ENCODE assay signal across 8 cellular contexts in the genomic region with DNA sequence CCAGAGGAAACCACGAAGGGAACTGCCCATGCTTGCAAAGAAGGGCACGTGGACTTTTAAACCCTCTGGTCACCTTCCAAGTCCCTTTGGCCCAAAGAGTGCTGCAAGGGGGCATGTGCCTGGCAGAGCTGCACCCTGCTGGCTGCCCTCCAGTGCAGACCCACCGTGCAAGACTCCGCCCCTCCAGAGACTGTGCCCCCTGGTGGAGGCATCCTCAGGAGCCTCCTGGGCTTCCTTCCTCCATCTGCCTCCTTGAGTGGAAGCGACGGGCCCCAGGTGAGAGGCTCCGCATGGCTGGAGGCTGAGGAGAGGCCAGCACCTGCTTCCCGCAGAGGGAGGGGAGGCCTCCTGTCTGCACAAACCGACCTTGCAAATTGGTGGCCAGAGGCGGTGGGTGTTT.
DNase-seq lines count a peak whose midpoint lies in the region; ATAC-seq, FAIRE-seq and TF ChIP-seq lines count a peak whose summit lies in the region.

No MANE protein-coding gene starts in this region.

- CTCF ChIA-PET in HEK293T (lab: Yijun Ruan, JAX) = no interaction called here

- no peak for DNase-seq in AG09309 (ENCODE audit: low read depth)
- DNase-seq in HEK293T (ENCODE audit: extremely low spot score) = peak; percentile 52
- DNase-seq in activated T-cell treated with anti-CD3 and anti-CD28 coated beads, Interleukin-2, amount 50 U/mL, for 4 hours = peak; percentile 42
- no peak for DNase-seq in left lobe of liver (ENCODE audit: low spot score)
- no peak for DNase-seq in SK-N-DZ (ENCODE audit: low spot score)
- DNase-seq in small intestine = no peak
- no peak for DNase-seq in osteocyte (ENCODE audit: extremely low spot score, unreplicated experiment)

- H3K4me3 ChIP-seq in AG09309 (ENCODE audit: control insufficient read depth, low read depth, low read length) (no peak overlapping the region), small intestine (ENCODE audit: low read depth in 1 of 2, low read length in 2 of 2) (no peak overlapping the region)

- no peak overlapping the region for H3K27ac ChIP-seq in small intestine (ENCODE audit: low read depth in 1 of 2, low read length in 1 of 2)

- peaks cover 22% of the 10 kb centered on the region for H3K27me3 Mint-ChIP-seq in activated T-cell treated with anti-CD3 and anti-CD28 coated beads, Interleukin-2, amount 50 U/mL, for 4 hours (ENCODE audit: low read depth)
- peaks cover 2% of the 10 kb centered on the region for H3K27me3 Mint-ChIP-seq in osteocyte (ENCODE audit: unreplicated experiment)

- H3K9me3 Mint-ChIP-seq in activated T-cell treated with anti-CD3 and anti-CD28 coated beads, Interleukin-2, amount 50 U/mL, for 4 hours = no peaks in the 10 kb centered on the region
- H3K9me3 Mint-ChIP-seq in osteocyte (ENCODE audit: unreplicated experiment) = no peaks in the 10 kb centered on the region

- TF ChIP-seq CTCF in AG09309 (IDR thresholded peaks at IDR 0.05; ENCODE audit: control insufficient read depth, insufficient read depth, low read depth, low read length, missing control alignments) (peak; percentile 32), osteocyte (IDR thresholded peaks at IDR 0.05) (no peak)

- no peaks in the 10 kb centered on the region for H3K4me1 Mint-ChIP-seq in activated T-cell treated with anti-CD3 and anti-CD28 coated beads, Interleukin-2, amount 50 U/mL, for 4 hours (ENCODE audit: low read depth)
- H3K4me1 Mint-ChIP-seq in osteocyte (ENCODE audit: unreplicated experiment) = peaks cover 3% of the 10 kb centered on the region

- H3K4me1 ChIP-seq in small intestine (ENCODE audit: control insufficient read depth in 2 of 2, insufficient read depth in 1 of 2, low read depth in 1 of 2, low read length in 1 of 2) = no peaks in the 10 kb centered on the region

- H3K4me3 Mint-ChIP-seq in activated T-cell treated with anti-CD3 and anti-CD28 coated beads, Interleukin-2, amount 50 U/mL, for 4 hours = no peak overlapping the region
- no peak overlapping the region for H3K4me3 Mint-ChIP-seq in osteocyte (ENCODE audit: unreplicated experiment)

- no peak for FAIRE-seq in small intestine (lab: Jason Lieb, UNC)

- WGBS in small intestine, 3 donors = 54 to 66% (median 64%) methylated on average over 10 of the region's 10 CpGs

- H3K9me3 ChIP-seq in small intestine (ENCODE audit: control insufficient read depth, low read depth) = no peaks in the 10 kb centered on the region

- POLR2A ChIA-PET in HEK293T (lab: Yijun Ruan, JAX) = no interaction called here

- no peaks in the 10 kb centered on the region for H3K36me3 ChIP-seq in small intestine (ENCODE audit: control insufficient read depth in 2 of 2, insufficient read depth in 2 of 2, low read length in 2 of 2)

- H3K27me3 ChIP-seq in small intestine (ENCODE audit: control insufficient read depth in 2 of 2, insufficient read depth in 2 of 2, low read length in 2 of 2) = peaks cover 0 to 5% of the 10 kb centered on the region in 2 donors

- ATAC-seq in activated T-cell treated with anti-CD3 and anti-CD28 coated beads, Interleukin-2, amount 50 U/mL, for 4 hours = peak in 1 of 2 donors; percentile 53
- peak; percentile 32 for ATAC-seq in left lobe of liver
- ATAC-seq in HG02623 (IDR thresholded peaks at IDR 0.05; ENCODE audit: unreplicated experiment) = no peak

- no peaks in the 10 kb centered on the region for H3K36me3 Mint-ChIP-seq in activated T-cell treated with anti-CD3 and anti-CD28 coated beads, Interleukin-2, amount 50 U/mL, for 4 hours (ENCODE audit: insufficient read depth)
- no peaks in the 10 kb centered on the region for H3K36me3 Mint-ChIP-seq in osteocyte (ENCODE audit: unreplicated experiment)

- no peak overlapping the region for H3K27ac Mint-ChIP-seq in osteocyte (ENCODE audit: unreplicated experiment)

TF ChIP-seq in HEK293T, 16 proteins besides CTCF, POLR2A, EP300 and RAD21:
- TF ChIP-seq, protein P1, sequence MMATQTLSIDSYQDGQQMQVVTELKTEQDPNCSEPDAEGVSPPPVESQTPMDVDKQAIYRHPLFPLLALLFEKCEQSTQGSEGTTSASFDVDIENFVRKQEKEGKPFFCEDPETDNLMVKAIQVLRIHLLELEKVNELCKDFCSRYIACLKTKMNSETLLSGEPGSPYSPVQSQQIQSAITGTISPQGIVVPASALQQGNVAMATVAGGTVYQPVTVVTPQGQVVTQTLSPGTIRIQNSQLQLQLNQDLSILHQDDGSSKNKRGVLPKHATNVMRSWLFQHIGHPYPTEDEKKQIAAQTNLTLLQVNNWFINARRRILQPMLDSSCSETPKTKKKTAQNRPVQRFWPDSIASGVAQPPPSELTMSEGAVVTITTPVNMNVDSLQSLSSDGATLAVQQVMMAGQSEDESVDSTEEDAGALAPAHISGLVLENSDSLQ (IDR thresholded peaks at IDR 0.05) = no peak
- TF ChIP-seq SUZ12 (IDR thresholded peaks at IDR 0.05) (no peak), FOXM1 (IDR thresholded peaks at IDR 0.05; ENCODE audit: borderline replicate concordance) (no peak), HDGF (IDR thresholded peaks at IDR 0.05; ENCODE audit: borderline replicate concordance) (no peak), NFRKB (IDR thresholded peaks at IDR 0.05) (no peak), ELF4 (IDR thresholded peaks at IDR 0.05) (no peak), CTBP1 (IDR thresholded peaks at IDR 0.05; ENCODE audit: borderline replicate concordance) (no peak), BHLHE40 (IDR thresholded peaks at IDR 0.05; ENCODE audit: borderline replicate concordance) (no peak), ZNF384 (IDR thresholded peaks at IDR 0.05) (no peak), L3MBTL2 (conservative IDR thresholded peaks at IDR 0.05) (no peak), FOXA1 (IDR thresholded peaks at IDR 0.05) (no peak)

Comparison
In these comparisons a context has a peak if more than half of its experiments do, and no peak if none do; other contexts are left out.
1. DNase-seq: peak in HEK293T (single experiment) and activated T-cell treated with anti-CD3 and anti-CD28 coated beads, Interleukin-2, amount 50 U/mL, for 4 hours (single experiment); none in AG09309 (single experiment), left lobe of liver (single experiment), SK-N-DZ (single experiment), small intestine (single experiment) and osteocyte (single experiment).